25 cellular contexts compared by ENCODE assay signal in genomic region chr15:45351229-45351628, GRCh38.
"Had no signal": no experiment of that assay in that cellular context is flagged by ENCODE, and none has a peak within 500 bp of the region (broad histone marks: within the 10 kb centered on the region; RNA-seq: fewer than 3 reads in every experiment).

No MANE protein-coding gene starts in this region.

- H3K27ac Mint-ChIP-seq: activated naive CD4-positive, alpha-beta T cell treated with anti-CD3 and anti-CD28 coated beads, Interleukin-2, amount 10 ng/mL, durations not matched to agents 7 days and 5 days; activated naive CD8-positive, alpha-beta T cell treated with anti-CD3 and anti-CD28 coated beads, Interleukin-2, amount 10 ng/mL, durations not matched to agents 7 days and 5 days; activated T-helper 1 cell treated with anti-CD3 and anti-CD28 coated beads, Interleukin-12 subunit alpha, Interleukin-12 subunit beta, Interleukin-2, Interleukin-4 antibody, amounts not matched to agents 30 ng/mL and 10 ng/mL and 1 ng/mL, durations not matched to agents 14 hours and 24 hours and 36 hours; effector memory CD8-positive, alpha-beta T cell; natural killer cell treated with Interleukin-12 subunit alpha and Interleukin-12 subunit beta and Interleukin-15 and Interleukin-18, amount 100 ng/mL, for 72 hours had no signal

- H3K4me1 ChIP-seq: gastrocnemius medialis, right atrium auricular region, suprapubic skin, upper lobe of right lung had no signal

- DNase-seq: activated CD4-positive, alpha-beta T cell treated with anti-CD3 and anti-CD28 coated beads for 4 hours; activated CD4-positive, alpha-beta T cell treated with anti-CD3 and anti-CD28 coated beads, Interleukin-2, amount 50 U/mL, for 4 hours; activated effector memory CD4-positive, alpha-beta T cell treated with anti-CD3 and anti-CD28 coated beads, Interleukin-2, amount 50 U/mL, for 16 hours; activated naive CD4-positive, alpha-beta T cell treated with anti-CD3 and anti-CD28 coated beads, Interleukin-2, amount 10 ng/mL, durations not matched to agents 7 days and 5 days; activated naive CD8-positive, alpha-beta T cell treated with anti-CD3 and anti-CD28 coated beads, Interleukin-2, amount 10 ng/mL, durations not matched to agents 7 days and 5 days; amniotic stem cell; brain microvascular endothelial cell; cortex of kidney; effector memory CD8-positive, alpha-beta T cell; erythroblast; gastrocnemius medialis; glutamatergic neuron; islet precursor cell; left ventricle myocardium inferior; mucosa of descending colon; stimulated activated CD4-positive, alpha-beta T cell treated with anti-CD3 and anti-CD28 coated beads, Interleukin-15, amount 100 ng/mL, for 24 hours; stimulated activated naive CD4-positive, alpha-beta T cell; tibial artery; upper lobe of right lung had no signal

- H3K4me1 Mint-ChIP-seq: activated naive CD4-positive, alpha-beta T cell treated with anti-CD3 and anti-CD28 coated beads, Interleukin-2, amount 10 ng/mL, durations not matched to agents 7 days and 5 days; activated naive CD8-positive, alpha-beta T cell treated with anti-CD3 and anti-CD28 coated beads, Interleukin-2, amount 10 ng/mL, durations not matched to agents 7 days and 5 days had no signal

- H3K4me2 ChIP-seq: hepatocyte had no signal

- H3K27ac ChIP-seq: brain microvascular endothelial cell, gastrocnemius medialis, hepatocyte, left ventricle myocardium inferior, right atrium auricular region, suprapubic skin, tibial artery, upper lobe of right lung had no signal

- H3K36me3 Mint-ChIP-seq: activated naive CD4-positive, alpha-beta T cell treated with anti-CD3 and anti-CD28 coated beads, Interleukin-2, amount 10 ng/mL, durations not matched to agents 7 days and 5 days; activated naive CD8-positive, alpha-beta T cell treated with anti-CD3 and anti-CD28 coated beads, Interleukin-2, amount 10 ng/mL, durations not matched to agents 7 days and 5 days; natural killer cell treated with Interleukin-12 subunit alpha and Interleukin-12 subunit beta and Interleukin-15 and Interleukin-18, amount 100 ng/mL, for 72 hours had no signal

- H3K79me2 ChIP-seq: hepatocyte had no signal

- H3K4me3 Mint-ChIP-seq: activated naive CD4-positive, alpha-beta T cell treated with anti-CD3 and anti-CD28 coated beads, Interleukin-2, amount 10 ng/mL, durations not matched to agents 7 days and 5 days; activated naive CD8-positive, alpha-beta T cell treated with anti-CD3 and anti-CD28 coated beads, Interleukin-2, amount 10 ng/mL, durations not matched to agents 7 days and 5 days; activated T-helper 1 cell treated with anti-CD3 and anti-CD28 coated beads, Interleukin-12 subunit alpha, Interleukin-12 subunit beta, Interleukin-2, Interleukin-4 antibody, amounts not matched to agents 30 ng/mL and 10 ng/mL and 1 ng/mL, durations not matched to agents 14 hours and 24 hours and 36 hours; effector memory CD8-positive, alpha-beta T cell; natural killer cell treated with Interleukin-12 subunit alpha and Interleukin-12 subunit beta and Interleukin-15 and Interleukin-18, amount 100 ng/mL, for 72 hours had no signal

- FAIRE-seq: astrocyte had no signal

- H2AFZ ChIP-seq: hepatocyte had no signal

- H3K9me3 ChIP-seq: gastrocnemius medialis, left ventricle myocardium inferior, mucosa of descending colon, right atrium auricular region, suprapubic skin, tibial artery, upper lobe of right lung had no signal

- H3K4me3 ChIP-seq: gastrocnemius medialis, hepatocyte, left ventricle myocardium inferior, mucosa of descending colon, right atrium auricular region, suprapubic skin, tibial artery, upper lobe of right lung had no signal

- H3K27me3 ChIP-seq: brain microvascular endothelial cell, gastrocnemius medialis, hepatocyte, right atrium auricular region, suprapubic skin, tibial artery had no signal

- H3K9me3 Mint-ChIP-seq: activated naive CD4-positive, alpha-beta T cell treated with anti-CD3 and anti-CD28 coated beads, Interleukin-2, amount 10 ng/mL, durations not matched to agents 7 days and 5 days; activated naive CD8-positive, alpha-beta T cell treated with anti-CD3 and anti-CD28 coated beads, Interleukin-2, amount 10 ng/mL, durations not matched to agents 7 days and 5 days; activated T-helper 1 cell treated with anti-CD3 and anti-CD28 coated beads, Interleukin-12 subunit alpha, Interleukin-12 subunit beta, Interleukin-2, Interleukin-4 antibody, amounts not matched to agents 30 ng/mL and 10 ng/mL and 1 ng/mL, durations not matched to agents 14 hours and 24 hours and 36 hours; effector memory CD8-positive, alpha-beta T cell; natural killer cell treated with Interleukin-12 subunit alpha and Interleukin-12 subunit beta and Interleukin-15 and Interleukin-18, amount 100 ng/mL, for 72 hours had no signal

- H3K36me3 ChIP-seq: brain microvascular endothelial cell, gastrocnemius medialis, left ventricle myocardium inferior, right atrium auricular region, suprapubic skin, tibial artery, upper lobe of right lung had no signal

- ATAC-seq: effector memory CD8-positive, alpha-beta T cell; gastrocnemius medialis; mucosa of descending colon; natural killer cell treated with Interleukin-12 subunit alpha and Interleukin-12 subunit beta and Interleukin-15 and Interleukin-18, amount 100 ng/mL, for 72 hours; upper lobe of right lung had no signal
